Comparison of ENCODE assay signal across 28 cellular contexts in genomic region chr6:157436200-157436943, GRCh38. TPM values are rescaled to one million over a fixed set of nuclear protein-coding genes. Genes with fewer than 3 reads are reported as not detected.
DNase-seq lines count a peak whose midpoint lies in the region; ATAC-seq and TF ChIP-seq lines count a peak whose summit lies in the region.
"Had no signal": no experiment of that assay in that cellular context is flagged by ENCODE, and none has a peak within 500 bp of the region (broad histone marks: within the 10 kb centered on the region; RNA-seq: fewer than 3 reads in every experiment).

No MANE protein-coding gene starts in this region.

- no peak overlapping the region for H3K4me2 ChIP-seq in parathyroid adenoma (ENCODE audit: low read length)

- H3K4me1 ChIP-seq in right atrium auricular region (peaks cover 0 to 65% of the 10 kb centered on the region in 2 donors), left ventricle myocardium inferior (peaks cover 85% of the 10 kb centered on the region), parathyroid adenoma (peaks cover 60% of the 10 kb centered on the region)
- H3K4me1 ChIP-seq: SJCRH30 had no signal

- no peak overlapping the region for H2AFZ ChIP-seq in parathyroid adenoma
- H2AFZ ChIP-seq: GM23248 had no signal

- no peaks in the 10 kb centered on the region for H3K79me2 ChIP-seq in parathyroid adenoma

- peak; percentile 26 for ATAC-seq in Right ventricle myocardium inferior
- no peak for ATAC-seq in HG03354 (IDR thresholded peaks at IDR 0.05; ENCODE audit: poor library complexity, severe bottlenecking, unreplicated experiment)
- no peak for ATAC-seq in GM18873 (IDR thresholded peaks at IDR 0.05; ENCODE audit: low FRiP score, unreplicated experiment)
- no peak for ATAC-seq in HG02642 (IDR thresholded peaks at IDR 0.05; ENCODE audit: poor library complexity, unreplicated experiment)
- ATAC-seq: effector memory CD8-positive, alpha-beta T cell; naive thymus-derived CD4-positive, alpha-beta T cell had no signal

- H3K27me3 ChIP-seq in right atrium auricular region, result no peaks in the 10 kb centered on the region
- no peaks in the 10 kb centered on the region for H3K27me3 ChIP-seq in left ventricle myocardium inferior (ENCODE audit: low read depth)
- no peaks in the 10 kb centered on the region for H3K27me3 ChIP-seq in parathyroid adenoma (ENCODE audit: control insufficient read depth, insufficient read depth, low read length)
- H3K27me3 ChIP-seq: colonic mucosa, SJCRH30, tibial nerve had no signal

- H3K4me3 ChIP-seq in right atrium auricular region, result no peak overlapping the region
- H3K4me3 ChIP-seq in left ventricle myocardium inferior, result no peak overlapping the region
- H3K4me3 ChIP-seq in parathyroid adenoma (ENCODE audit: low read depth, low read length), result no peak overlapping the region
- H3K4me3 ChIP-seq: colonic mucosa, GM23248, K562, SJCRH30, tibial nerve had no signal

- TF ChIP-seq CTCF in right atrium auricular region (IDR thresholded peaks at IDR 0.05) (no peak), left ventricle myocardium inferior (IDR thresholded peaks at IDR 0.05; ENCODE audit: borderline replicate concordance) (peak; percentile 32), parathyroid adenoma (IDR thresholded peaks at IDR 0.05) (no peak)

- intact Hi-C loops in Right ventricle myocardium inferior (cut with DNase I) (no loop called here), left ventricle myocardium inferior (cut with micrococcal nuclease) (no loop called here)

- H3K36me3 ChIP-seq in right atrium auricular region (no peaks in the 10 kb centered on the region), left ventricle myocardium inferior (no peaks in the 10 kb centered on the region), parathyroid adenoma (ENCODE audit: control insufficient read depth, insufficient read depth, low read length) (no peaks in the 10 kb centered on the region)
- H3K36me3 ChIP-seq: colonic mucosa, SJCRH30, tibial nerve had no signal

- H3K9ac ChIP-seq in parathyroid adenoma, result no peak overlapping the region
- H3K9ac ChIP-seq: GM23248 had no signal

- H3K27ac ChIP-seq in right atrium auricular region (peak overlapping the region in 1 of 2 donors; percentile 80), left ventricle myocardium inferior (replicated peaks) (peak overlapping the region; percentile 85), parathyroid adenoma (peak overlapping the region; percentile 92)
- H3K27ac ChIP-seq: 22Rv1, colonic mucosa, GM23248, SJCRH30, tibial nerve had no signal

- H3K9me3 ChIP-seq in right atrium auricular region (no peaks in the 10 kb centered on the region), left ventricle myocardium inferior (replicated peaks) (no peaks in the 10 kb centered on the region), parathyroid adenoma (ENCODE audit: control insufficient read depth, low read length) (no peaks in the 10 kb centered on the region)
- H3K9me3 ChIP-seq: colonic mucosa, SJCRH30, tibial nerve had no signal

- DNase-seq in Right ventricle myocardium inferior (ENCODE audit: missing footprints), result no peak
- DNase-seq in right atrium auricular region (ENCODE audit: low spot score), result no peak
- DNase-seq in left ventricle myocardium inferior, result no peak
- no peak for DNase-seq in NCI-H187 treated with DMSO at 0.1 percent for 48 hours (lab: John Stamatoyannopoulos, UW)
- DNase-seq: activated CD4-positive, alpha-beta T cell treated with anti-CD3 and anti-CD28 coated beads for 4 hours; activated T-cell treated with anti-CD3 and anti-CD28 coated beads for 4 hours; CD4-positive, CD25-positive, alpha-beta regulatory T cell; colonic mucosa; DND-41; effector memory CD8-positive, alpha-beta T cell; GF-D8; GM23248; islet precursor cell; naive thymus-derived CD4-positive, alpha-beta T cell; NCI-H1092 treated with DMSO at 0.1 percent for 48 hours; NCI-H1694 treated with DMSO at 0.1 percent for 48 hours; occipital lobe; SJCRH30; stimulated activated CD4-positive, alpha-beta T cell treated with anti-CD3 and anti-CD28 coated beads, Interleukin-1b, Interleukin-23, amount 100 ng/mL, for 48 hours; stimulated activated naive CD8-positive, alpha-beta T cell treated with anti-CD3 and anti-CD28 coated beads, Interleukin-15, amount 100 ng/mL, for 72 hours; T-helper 9 cell had no signal

RNA-seq across cellular contexts. Expression of gene ZDHHC14, which starts 55.4 kb away (rescaled TPM):
- total RNA-seq in Right ventricle myocardium inferior, result 12.7 TPM
- 10 to 100 TPM; 13.0 to 19.1 TPM for total RNA-seq in right atrium auricular region
- total RNA-seq in left ventricle myocardium inferior, result 10.0 TPM
